ENCODE assay signal across 8 cellular contexts in genomic region chr11:14136561-14136960, GRCh38.
"Had no signal": no experiment of that assay in that cellular context is flagged by ENCODE, and none has a peak within 500 bp of the region (broad histone marks: within the 10 kb centered on the region; RNA-seq: fewer than 3 reads in every experiment).

No MANE protein-coding gene starts in this region.

- H3K4me3 ChIP-seq: GM23338, K562 had no signal

- DNase-seq: H9, HCEC 1CT, IMR-90 had no signal

- FAIRE-seq: H1, H54, HTR-8/SVneo, K562 had no signal
